1 cellular context compared by ENCODE assay signal in genomic region chr11:13462928-13463778, GRCh38.
TF ChIP-seq lines count a peak whose summit lies in the region.

BTBD10 (minus strand) TSS chr11:13463222; CDS start chr11:13445124, 18,098 bp downstream.

TF ChIP-seq in HepG2, 621 proteins besides CTCF, POLR2A, EP300 and RAD21 (continued from another document and continues in another):
- peak; percentile 93 for TF ChIP-seq ZFX (CRISPR knock-in tag; IDR thresholded peaks at IDR 0.05; ENCODE audit: low read depth)
- peak; percentile 71; the same call in 1 of the 2 replicates for TF ChIP-seq MXD3 (CRISPR knock-in tag; IDR thresholded peaks at IDR 0.05)
- peak; percentile 89 for TF ChIP-seq GATAD1 (CRISPR knock-in tag; IDR thresholded peaks at IDR 0.05)
- no peak for TF ChIP-seq ZFYVE20 (CRISPR knock-in tag; IDR thresholded peaks at IDR 0.05; ENCODE audit: borderline replicate concordance, low read depth)
- TF ChIP-seq ZFP36 (IDR thresholded peaks at IDR 0.05; ENCODE audit: borderline replicate concordance, low read depth, low read length, partially characterized antibody), result no peak
- TF ChIP-seq ISX (CRISPR knock-in tag; conservative IDR thresholded peaks at IDR 0.05), result no peak
- TF ChIP-seq NFATC3 (CRISPR knock-in tag; IDR thresholded peaks at IDR 0.05), result peak; percentile 67; the same call in 1 of the 2 replicates
- TF ChIP-seq BHLHE40 (IDR thresholded peaks at IDR 0.05; ENCODE audit: low read length), result 0 out of 2 replicates have a peak, but pooled peaks have one; percentile 5
- TF ChIP-seq ZNF607 (CRISPR knock-in tag; IDR thresholded peaks at IDR 0.05; ENCODE audit: borderline replicate concordance), result no peak
- 0 out of 2 replicates have a peak, but pooled peaks have one; percentile 7 for TF ChIP-seq PRMT3 (CRISPR knock-in tag; IDR thresholded peaks at IDR 0.05; ENCODE audit: borderline replicate concordance, low read depth)
- TF ChIP-seq JUN (CRISPR knock-in tag; IDR thresholded peaks at IDR 0.05), result no peak
- TF ChIP-seq EED (CRISPR knock-in tag; IDR thresholded peaks at IDR 0.05), result no peak
- no peak for TF ChIP-seq ZNF296 (CRISPR knock-in tag; conservative IDR thresholded peaks at IDR 0.05)
- no peak for TF ChIP-seq AFF4 (CRISPR knock-in tag; IDR thresholded peaks at IDR 0.05)
- TF ChIP-seq PAF1 (CRISPR knock-in tag; IDR thresholded peaks at IDR 0.05), result no peak
- no peak; the same call in 1 of the 2 replicates for TF ChIP-seq NFYC (CRISPR knock-in tag; IDR thresholded peaks at IDR 0.05)
- peak; percentile 82; the same call in 1 of the 2 replicates for TF ChIP-seq DMAP1 (CRISPR knock-in tag; IDR thresholded peaks at IDR 0.05)
- no peak for TF ChIP-seq ZNF251 (CRISPR knock-in tag; IDR thresholded peaks at IDR 0.05)
- TF ChIP-seq SOX5 (CRISPR knock-in tag; IDR thresholded peaks at IDR 0.05; ENCODE audit: borderline replicate concordance), result peak; percentile 52; the same call in 1 of the 2 replicates
- TF ChIP-seq ZNF496 (CRISPR knock-in tag; IDR thresholded peaks at IDR 0.05; ENCODE audit: insufficient replicate concordance), result no peak
- peak; percentile 49; the same call in 1 of the 2 replicates for TF ChIP-seq ZNF784 (CRISPR knock-in tag; IDR thresholded peaks at IDR 0.05; ENCODE audit: borderline replicate concordance)
- TF ChIP-seq JUND (CRISPR knock-in tag; IDR thresholded peaks at IDR 0.05), result no peak
- no peak for TF ChIP-seq MED8 (CRISPR knock-in tag; IDR thresholded peaks at IDR 0.05; ENCODE audit: insufficient replicate concordance)
- TF ChIP-seq ZNF777 (CRISPR knock-in tag; IDR thresholded peaks at IDR 0.05), result no peak
- 0 out of 2 replicates have a peak, but pooled peaks have one; percentile 68 for TF ChIP-seq ZNF451 (CRISPR knock-in tag; IDR thresholded peaks at IDR 0.05)
- TF ChIP-seq KAT7 (CRISPR knock-in tag; IDR thresholded peaks at IDR 0.05; ENCODE audit: borderline replicate concordance), result peak; percentile 69; the same call in 1 of the 2 replicates
- TF ChIP-seq ZNF33B (CRISPR knock-in tag; IDR thresholded peaks at IDR 0.05), result peak; percentile 83; the same call in 1 of the 2 replicates
- TF ChIP-seq THAP11 (CRISPR knock-in tag; IDR thresholded peaks at IDR 0.05), result peak; percentile 86
- TF ChIP-seq ZNF788 (CRISPR knock-in tag; IDR thresholded peaks at IDR 0.05; ENCODE audit: borderline replicate concordance), result peak; percentile 38; the same call in 1 of the 2 replicates
- TF ChIP-seq ZEB1 (IDR thresholded peaks at IDR 0.05; ENCODE audit: insufficient replicate concordance, low read depth), result peak; percentile 27
- no peak for TF ChIP-seq ZNF772 (CRISPR knock-in tag; IDR thresholded peaks at IDR 0.05)
- TF ChIP-seq RXRB (CRISPR knock-in tag; IDR thresholded peaks at IDR 0.05; ENCODE audit: borderline replicate concordance), result peak; percentile 79
- no peak for TF ChIP-seq ZNF576 (CRISPR knock-in tag; IDR thresholded peaks at IDR 0.05)
- TF ChIP-seq ZNF547 (CRISPR knock-in tag; IDR thresholded peaks at IDR 0.05), result peak; percentile 85
- TF ChIP-seq ZC3H4 (CRISPR knock-in tag; IDR thresholded peaks at IDR 0.05; ENCODE audit: borderline replicate concordance), result 0 out of 2 replicates have a peak, but pooled peaks have one; percentile 33
- TF ChIP-seq E2F1 (CRISPR knock-in tag; IDR thresholded peaks at IDR 0.05), result peak; percentile 57; the same call in 1 of the 2 replicates
- TF ChIP-seq HNF4G (IDR thresholded peaks at IDR 0.05; ENCODE audit: borderline replicate concordance, low read depth, low read length), result 0 out of 2 replicates have a peak, but pooled peaks have one; percentile 21
- no peak; the same call in 1 of the 2 replicates for TF ChIP-seq HNF4G (CRISPR knock-in tag; IDR thresholded peaks at IDR 0.05; ENCODE audit: borderline replicate concordance, low read depth)
- no peak for TF ChIP-seq CENPT (CRISPR knock-in tag; IDR thresholded peaks at IDR 0.05; ENCODE audit: low read depth)
- no peak for TF ChIP-seq NAIF1 (CRISPR knock-in tag; IDR thresholded peaks at IDR 0.05; ENCODE audit: borderline replicate concordance)
- no peak for TF ChIP-seq BORCS8-MEF2B (CRISPR knock-in tag; IDR thresholded peaks at IDR 0.05)
- no peak for TF ChIP-seq RNF2 (conservative IDR thresholded peaks at IDR 0.05; ENCODE audit: low read depth)
- 0 out of 2 replicates have a peak, but pooled peaks have one; percentile 30 for TF ChIP-seq ZNF639 (CRISPR knock-in tag; conservative IDR thresholded peaks at IDR 0.05)
- TF ChIP-seq TGIF2 (CRISPR knock-in tag; IDR thresholded peaks at IDR 0.05), result peak; percentile 15; the same call in 1 of the 2 replicates
- TF ChIP-seq REPIN1 (CRISPR knock-in tag; IDR thresholded peaks at IDR 0.05; ENCODE audit: borderline replicate concordance, low read depth), result peak; percentile 80; the same call in 1 of the 2 replicates
- no peak; the same call in 1 of the 2 replicates for TF ChIP-seq HINFP (CRISPR knock-in tag; IDR thresholded peaks at IDR 0.05; ENCODE audit: low read depth)
- TF ChIP-seq ARNTL (CRISPR knock-in tag; IDR thresholded peaks at IDR 0.05), result peak; percentile 48; the same call in 1 of the 2 replicates
- TF ChIP-seq ZNF282 (IDR thresholded peaks at IDR 0.05; ENCODE audit: partially characterized antibody), result no peak
- TF ChIP-seq PCBP2 (optimal IDR thresholded peaks at IDR 0.05; ENCODE audit: low read depth, low read length, poor library complexity, severe bottlenecking), result no peak
- TF ChIP-seq SIX1 (CRISPR knock-in tag; IDR thresholded peaks at IDR 0.05; ENCODE audit: borderline replicate concordance), result 0 out of 2 replicates have a peak, but pooled peaks have one; percentile 32
- TF ChIP-seq ZBTB3 (CRISPR knock-in tag; IDR thresholded peaks at IDR 0.05; ENCODE audit: borderline replicate concordance, low read depth), result no peak
- TF ChIP-seq PAWR (CRISPR knock-in tag; IDR thresholded peaks at IDR 0.05; ENCODE audit: borderline replicate concordance), result no peak
- TF ChIP-seq MAX (IDR thresholded peaks at IDR 0.05), result peak; percentile 79
- TF ChIP-seq ZNF616 (CRISPR knock-in tag; IDR thresholded peaks at IDR 0.05; ENCODE audit: low read depth), result no peak; the same call in 1 of the 2 replicates
- TF ChIP-seq HNF1A (IDR thresholded peaks at IDR 0.05; ENCODE audit: low read depth), result no peak
- TF ChIP-seq HNF1A (CRISPR knock-in tag; IDR thresholded peaks at IDR 0.05; ENCODE audit: borderline replicate concordance), result peak; percentile 33; the same call in 1 of the 2 replicates
- peak; percentile 48; the same call in 1 of the 2 replicates for TF ChIP-seq TBX2 (CRISPR knock-in tag; IDR thresholded peaks at IDR 0.05; ENCODE audit: borderline replicate concordance)
- no peak for TF ChIP-seq EEA1 (CRISPR knock-in tag; IDR thresholded peaks at IDR 0.05; ENCODE audit: borderline replicate concordance)
- TF ChIP-seq ZBTB7B (CRISPR knock-in tag; IDR thresholded peaks at IDR 0.05), result no peak; the same call in none of the 2 replicates
- TF ChIP-seq ZNF253 (CRISPR knock-in tag; IDR thresholded peaks at IDR 0.05; ENCODE audit: borderline replicate concordance), result no peak
- TF ChIP-seq ZNF619 (CRISPR knock-in tag; IDR thresholded peaks at IDR 0.05), result peak; percentile 87; the same call in 1 of the 2 replicates
